Comparison of ENCODE assay signal across 18 cellular contexts in genomic region chr6:18509871-18510643, GRCh38.
DNase-seq lines count a peak whose midpoint lies in the region; ATAC-seq and TF ChIP-seq lines count a peak whose summit lies in the region.
"Had no signal": no experiment of that assay in that cellular context is flagged by ENCODE, and none has a peak within 500 bp of the region (broad histone marks: within the 10 kb centered on the region; RNA-seq: fewer than 3 reads in every experiment).

No MANE protein-coding gene starts in this region.

- H3K36me3 ChIP-seq in sigmoid colon (no peaks in the 10 kb centered on the region), HAP-1 (replicated peaks) (no peaks in the 10 kb centered on the region)
- H3K36me3 ChIP-seq: BLaER1 treated with 17β-estradiol and CSF1 and Interleukin-3, amounts not matched to agents 10 nM and 100 nM; left ventricle myocardium inferior; neutrophil; SJCRH30 had no signal

- intact Hi-C loops in sigmoid colon (cut with DNase I) = no loop called here

- no peak for TF ChIP-seq EP300 in sigmoid colon (IDR thresholded peaks at IDR 0.05)

- no peak overlapping the region for H3K4me3 ChIP-seq in AG09309 (ENCODE audit: control insufficient read depth, low read depth, low read length)
- H3K4me3 ChIP-seq in sigmoid colon = no peak overlapping the region
- no peak overlapping the region for H3K4me3 ChIP-seq in HAP-1
- H3K4me3 ChIP-seq: BLaER1 treated with 17β-estradiol and CSF1 and Interleukin-3, amounts not matched to agents 10 nM and 100 nM; left ventricle myocardium inferior; PC-9; SJCRH30 had no signal

- no peak for TF ChIP-seq POLR2A in sigmoid colon (IDR thresholded peaks at IDR 0.05)

- H3K27ac Mint-ChIP-seq in activated T-cell treated with anti-CD3 and anti-CD28 coated beads, Interleukin-2, amount 50 U/mL, for 72 hours = peak overlapping the region; percentile 85
- no peak overlapping the region for H3K27ac Mint-ChIP-seq in mesothelial cell of epicardium
- H3K27ac Mint-ChIP-seq: activated B cell treated with CpG ODN at 0.5 μM for 24 hours; T-helper 2 cell treated with Interferon-gamma antibody and Interleukin-4, amounts not matched to agents 5 μg/mL and 100 μg/mL, for 36 hours had no signal

- peaks cover 16% of the 10 kb centered on the region for H3K27me3 Mint-ChIP-seq in activated T-cell treated with anti-CD3 and anti-CD28 coated beads, Interleukin-2, amount 50 U/mL, for 72 hours (ENCODE audit: low read depth)
- peaks cover 4% of the 10 kb centered on the region for H3K27me3 Mint-ChIP-seq in mesothelial cell of epicardium (ENCODE audit: low read depth)
- H3K27me3 Mint-ChIP-seq: activated B cell treated with CpG ODN at 0.5 μM for 24 hours had no signal

- ATAC-seq in activated T-cell treated with anti-CD3 and anti-CD28 coated beads, Interleukin-2, amount 50 U/mL, for 72 hours (replicated peaks in 1 of 2) = peak; percentile 48 to 51
- ATAC-seq: esophagus mucosa had no signal

- H3K36me3 Mint-ChIP-seq in activated T-cell treated with anti-CD3 and anti-CD28 coated beads, Interleukin-2, amount 50 U/mL, for 72 hours (ENCODE audit: insufficient read depth in 2 of 2) = peaks cover 0 to 2% of the 10 kb centered on the region in 2 donors
- H3K36me3 Mint-ChIP-seq in mesothelial cell of epicardium = no peaks in the 10 kb centered on the region

- H3K27me3 ChIP-seq in sigmoid colon = no peaks in the 10 kb centered on the region
- H3K27me3 ChIP-seq in HAP-1 (ENCODE audit: low read depth) = no peaks in the 10 kb centered on the region
- H3K27me3 ChIP-seq: BLaER1 treated with 17β-estradiol and CSF1 and Interleukin-3, amounts not matched to agents 10 nM and 100 nM; neutrophil; SJCRH30 had no signal

- H3K9me3 ChIP-seq in sigmoid colon (no peaks in the 10 kb centered on the region), HAP-1 (no peaks in the 10 kb centered on the region)
- H3K9me3 ChIP-seq: BLaER1 treated with 17β-estradiol and CSF1 and Interleukin-3, amounts not matched to agents 10 nM and 100 nM; left ventricle myocardium inferior; neutrophil; SJCRH30 had no signal

- no peak overlapping the region for H3K27ac ChIP-seq in sigmoid colon
- H3K27ac ChIP-seq: BLaER1 treated with 17β-estradiol and CSF1 and Interleukin-3, amounts not matched to agents 10 nM and 100 nM; left ventricle myocardium inferior; neutrophil; PC-9; SJCRH30 had no signal

- WGBS in sigmoid colon, 2 donors = 73 to 81% methylated on average over 3 of the region's 3 CpGs

- H3K4me1 ChIP-seq in sigmoid colon (peaks cover 0 to 4% (median 0%) of the 10 kb centered on the region in 4 donors), HAP-1 (no peaks in the 10 kb centered on the region)
- H3K4me1 ChIP-seq: left ventricle myocardium inferior had no signal

- TF ChIP-seq CTCF in AG09309 (IDR thresholded peaks at IDR 0.05; ENCODE audit: control insufficient read depth, insufficient read depth, low read depth, low read length, missing control alignments) (no peak), mesothelial cell of epicardium (IDR thresholded peaks at IDR 0.05; ENCODE audit: unreplicated experiment) (no peak), sigmoid colon (IDR thresholded peaks at IDR 0.05) (no peak)

- H3K4me3 Mint-ChIP-seq in activated T-cell treated with anti-CD3 and anti-CD28 coated beads, Interleukin-2, amount 50 U/mL, for 72 hours = peak overlapping the region; percentile 43 to 63
- no peak overlapping the region for H3K4me3 Mint-ChIP-seq in mesothelial cell of epicardium
- H3K4me3 Mint-ChIP-seq: activated B cell treated with CpG ODN at 0.5 μM for 24 hours; T-helper 2 cell treated with Interferon-gamma antibody and Interleukin-4, amounts not matched to agents 5 μg/mL and 100 μg/mL, for 36 hours had no signal

- DNase-seq in AG08395 (ENCODE audit: low spot score) = peak; percentile 35
- DNase-seq in AG09309 (ENCODE audit: low read depth) = peak; percentile 16
- DNase-seq in activated T-cell treated with anti-CD3 and anti-CD28 coated beads, Interleukin-2, amount 50 U/mL, for 72 hours = peak in 1 of 2 donors; percentile 18
- DNase-seq in kidney tubule cell (ENCODE audit: low spot score) = peak; percentile 14
- no peak for DNase-seq in mesothelial cell of epicardium (ENCODE audit: low spot score in 2 of 2, unreplicated experiment in 2 of 2)
- DNase-seq in sigmoid colon = no peak
- no peak for DNase-seq in NCI-H2107 (lab: John Stamatoyannopoulos, UW)
- no peak for DNase-seq in HAP-1 (ENCODE audit: low spot score in 2 of 2)
- DNase-seq: activated B cell treated with CpG ODN at 0.5 μM for 24 hours, left ventricle myocardium inferior, NCI-H1436 treated with DMSO at 0.1 percent for 48 hours, NCI-H82, PC-9, SJCRH30 had no signal

- in situ Hi-C loops in HAP-1 (cut with MboI; ENCODE audit: low sequenced_read_pairs) = no loop called here

- no peaks in the 10 kb centered on the region for H3K9me3 Mint-ChIP-seq in activated T-cell treated with anti-CD3 and anti-CD28 coated beads, Interleukin-2, amount 50 U/mL, for 72 hours
- no peaks in the 10 kb centered on the region for H3K9me3 Mint-ChIP-seq in mesothelial cell of epicardium
- H3K9me3 Mint-ChIP-seq: activated B cell treated with CpG ODN at 0.5 μM for 24 hours; T-helper 2 cell treated with Interferon-gamma antibody and Interleukin-4, amounts not matched to agents 5 μg/mL and 100 μg/mL, for 36 hours had no signal

- H3K4me1 Mint-ChIP-seq in activated T-cell treated with anti-CD3 and anti-CD28 coated beads, Interleukin-2, amount 50 U/mL, for 72 hours (ENCODE audit: low read depth) = peaks cover 67% of the 10 kb centered on the region
- peaks cover 2% of the 10 kb centered on the region for H3K4me1 Mint-ChIP-seq in mesothelial cell of epicardium

Comparison
In these comparisons a context has a peak if more than half of its experiments do, and no peak if none do; other contexts are left out.
1. DNase-seq: peak in AG08395 (single experiment), AG09309 (single experiment) and kidney tubule cell (single experiment); none in mesothelial cell of epicardium (0 of 2), sigmoid colon (single experiment), NCI-H2107 (single experiment) and HAP-1 (0 of 2).